In genomic region chr1:182293119-182293589, GRCh38 we compare ENCODE assay signal across 1 cellular context.
TF ChIP-seq lines count a peak whose summit lies in the region.

No MANE protein-coding gene starts in this region.

TF ChIP-seq in HepG2, 621 proteins besides CTCF, POLR2A, EP300 and RAD21 (continued from another document):
- TF ChIP-seq HIC2 (CRISPR knock-in tag; IDR thresholded peaks at IDR 0.05; ENCODE audit: low read depth) (no peak), ZNF17 (CRISPR knock-in tag; IDR thresholded peaks at IDR 0.05) (no peak), HDAC2 (CRISPR knock-in tag; IDR thresholded peaks at IDR 0.05) (peak; percentile 83; the same call in 1 of the 2 replicates), MAFF (IDR thresholded peaks at IDR 0.05; ENCODE audit: low read depth, low read length) (no peak), CSRNP1 (CRISPR knock-in tag; IDR thresholded peaks at IDR 0.05) (no peak; the same call in 1 of the 2 replicates), FOXO4 (CRISPR knock-in tag; conservative IDR thresholded peaks at IDR 0.05) (no peak), NFYC (CRISPR knock-in tag; IDR thresholded peaks at IDR 0.05) (no peak), ZSCAN22 (CRISPR knock-in tag; IDR thresholded peaks at IDR 0.05) (no peak), ZNF350 (CRISPR knock-in tag; IDR thresholded peaks at IDR 0.05; ENCODE audit: borderline replicate concordance, low read depth) (no peak), ZNF558 (CRISPR knock-in tag; IDR thresholded peaks at IDR 0.05; ENCODE audit: borderline replicate concordance) (no peak), ZNF430 (CRISPR knock-in tag; IDR thresholded peaks at IDR 0.05) (peak; percentile 34; the same call in 1 of the 2 replicates), RARA (CRISPR knock-in tag; IDR thresholded peaks at IDR 0.05) (peak; percentile 90), RORA (CRISPR knock-in tag; IDR thresholded peaks at IDR 0.05) (no peak), ZNF790 (CRISPR knock-in tag; IDR thresholded peaks at IDR 0.05; ENCODE audit: borderline replicate concordance) (no peak), ZC3H13 (CRISPR knock-in tag; IDR thresholded peaks at IDR 0.05) (no peak), ZNF644 (CRISPR knock-in tag; IDR thresholded peaks at IDR 0.05; ENCODE audit: low read depth) (peak; percentile 90), ZUFSP (CRISPR knock-in tag; IDR thresholded peaks at IDR 0.05; ENCODE audit: borderline replicate concordance) (no peak)
